ENCODE assay signal across 11 cellular contexts in the genomic region with DNA sequence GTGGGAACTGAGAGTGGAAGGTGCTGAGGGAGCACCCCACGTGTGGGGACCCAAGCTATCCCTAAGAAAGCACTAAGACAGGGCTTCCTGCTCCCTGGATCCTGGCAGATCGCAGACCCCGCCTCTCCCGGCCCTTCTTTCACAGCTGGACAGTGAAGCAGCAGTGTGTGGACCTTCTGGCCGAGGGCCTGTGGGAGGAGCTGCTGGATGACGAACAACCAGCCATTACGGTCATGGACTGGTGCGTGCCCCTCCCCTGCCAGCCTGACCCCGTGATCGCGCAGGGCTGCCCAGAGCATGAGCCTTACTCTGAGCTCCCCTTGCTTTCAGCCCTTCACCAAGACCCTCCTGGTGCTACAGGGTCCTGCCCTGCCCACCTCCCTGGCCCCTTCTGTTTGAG. TPM values are rescaled to one million over a fixed set of nuclear protein-coding genes. Genes with fewer than 3 reads are reported as not detected.
DNase-seq lines count a peak whose midpoint lies in the region; ATAC-seq and TF ChIP-seq lines count a peak whose summit lies in the region.
"Had no signal": no experiment of that assay in that cellular context is flagged by ENCODE, and none has a peak within 500 bp of the region (broad histone marks: within the 10 kb centered on the region; RNA-seq: fewer than 3 reads in every experiment).

No MANE protein-coding gene starts in this region.

- no peaks in the 10 kb centered on the region for H3K9me2 ChIP-seq in SK-N-SH

- no peak overlapping the region for H3K4me2 ChIP-seq in SK-N-SH

- H3K27me3 ChIP-seq in SK-N-SH (ENCODE audit: insufficient read depth) (peaks cover 45% of the 10 kb centered on the region), gastroesophageal sphincter (peaks cover 99% of the 10 kb centered on the region), A673 (replicated peaks; ENCODE audit: insufficient read depth, low read depth, low read length, poor library complexity) (peaks cover 56% of the 10 kb centered on the region)

- H3K36me3 ChIP-seq in SK-N-SH (replicated peaks in 1 of 2; ENCODE audit: control insufficient read depth in 1 of 2, insufficient read depth in 2 of 2, low read length in 1 of 2) (no peaks in the 10 kb centered on the region), gastroesophageal sphincter (no peaks in the 10 kb centered on the region), A673 (ENCODE audit: insufficient read depth, low read length, poor library complexity, severe bottlenecking) (no peaks in the 10 kb centered on the region)
- H3K36me3 ChIP-seq: suprapubic skin had no signal

- ATAC-seq in gastroesophageal sphincter (peak; percentile 39), GM21528 (IDR thresholded peaks at IDR 0.05; ENCODE audit: low FRiP score, unreplicated experiment) (no peak)

- no peak overlapping the region for H3K9ac ChIP-seq in SK-N-SH

- no peak overlapping the region for H3K4me3 ChIP-seq in SK-N-SH (ENCODE audit: low read depth in 2 of 2, low read length in 1 of 2)
- no peak overlapping the region for H3K4me3 ChIP-seq in gastroesophageal sphincter
- no peak overlapping the region for H3K4me3 ChIP-seq in A673 (ENCODE audit: low read depth, low read length, poor library complexity, severe bottlenecking)
- H3K4me3 ChIP-seq: suprapubic skin had no signal

- CTCF ChIA-PET in SK-N-SH (lab: Yijun Ruan, JAX) (interaction anchor here (1.0 to 5.4 kb wide), 3 partner anchors 11 to 129 kb away, joined by 3 to 26 read pairs (median 5); no protein-coding TSS in a partner anchor), A673 (lab: Charles Lee) (no interaction called here)

- no CpG with 5 or more reads among the region's 11 CpGs for WGBS in SK-N-SH (ENCODE audit: low lambda C conversion rate)
- WGBS in gastroesophageal sphincter (ENCODE audit: low coverage in 1 of 2), 2 donors = 17% methylated on average over 3 of the region's 11 CpGs; no CpG with 5 or more reads in 1 of the 2 donors

- H3K9me3 ChIP-seq in SK-N-SH (no peaks in the 10 kb centered on the region), gastroesophageal sphincter (no peaks in the 10 kb centered on the region), A673 (ENCODE audit: low read depth, low read length, poor library complexity, severe bottlenecking) (no peaks in the 10 kb centered on the region)
- H3K9me3 ChIP-seq: suprapubic skin had no signal

- no peak for TF ChIP-seq CTCF in SK-N-SH (IDR thresholded peaks at IDR 0.05)
- no peak for TF ChIP-seq CTCF in gastroesophageal sphincter (IDR thresholded peaks at IDR 0.05)
- no peak for TF ChIP-seq CTCF in A673 (conservative IDR thresholded peaks at IDR 0.05; ENCODE audit: low read depth, low read length)

- no peaks in the 10 kb centered on the region for H3F3A ChIP-seq in SK-N-SH (replicated peaks; ENCODE audit: insufficient read depth)

- no TSS peak for BruUV-seq in A673 (replicated peaks; lab: Mats Ljungman, UMichigan)

- no peak for TF ChIP-seq RAD21 in SK-N-SH (IDR thresholded peaks at IDR 0.05; ENCODE audit: low read length)

- no peak for TF ChIP-seq POLR2A in gastroesophageal sphincter (IDR thresholded peaks at IDR 0.05)

- peaks cover 0 to 6% of the 10 kb centered on the region in 2 experiments; a peak in 1 of 4 replicates for H3K4me1 ChIP-seq in SK-N-SH (ENCODE audit: control insufficient read depth in 1 of 2, insufficient read depth in 2 of 2, low read depth in 1 of 2, low read length in 1 of 2)
- peaks cover 0 to 10% (median 5%) of the 10 kb centered on the region in 3 donors for H3K4me1 ChIP-seq in gastroesophageal sphincter
- H3K4me1 ChIP-seq in A673 (ENCODE audit: insufficient read depth, low read length, poor library complexity, severe bottlenecking) = no peaks in the 10 kb centered on the region

- H3K79me2 ChIP-seq in SK-N-SH (ENCODE audit: insufficient read depth) = no peaks in the 10 kb centered on the region

- H4K20me1 ChIP-seq in SK-N-SH (ENCODE audit: insufficient read depth) = no peaks in the 10 kb centered on the region

- intact Hi-C loops in A673 (cut with micrococcal nuclease; ENCODE audit: unreplicated experiment) = no loop called here

- TF ChIP-seq EP300 in SK-N-SH (IDR thresholded peaks at IDR 0.05; ENCODE audit: borderline replicate concordance in 1 of 2, low read depth in 1 of 2, low read length in 1 of 2) (no peak), gastroesophageal sphincter (IDR thresholded peaks at IDR 0.05) (no peak)

- POLR2A ChIA-PET in SK-N-SH (lab: Yijun Ruan, JAX) (no interaction called here), A673 (lab: Charles Lee; ENCODE audit: low non-redundant PET) (no interaction called here)

- peak; percentile 65 for DNase-seq in GM03348 (ENCODE audit: low spot score)
- peak; percentile 66 for DNase-seq in SK-N-SH
- peak; percentile 52 for DNase-seq in pons (ENCODE audit: low spot score)
- DNase-seq in NCI-H187 (lab: John Stamatoyannopoulos, UW) = no peak
- no peak for DNase-seq in A673 (ENCODE audit: low spot score)
- DNase-seq in A172 (ENCODE audit: low spot score) = no peak
- DNase-seq: activated naive CD8-positive, alpha-beta T cell treated with anti-CD3 and anti-CD28 coated beads, Interleukin-2, amount 10 ng/mL, durations not matched to agents 7 days and 5 days; NCI-H2029 had no signal

- no peak overlapping the region for H3K27ac ChIP-seq in SK-N-SH (ENCODE audit: low read depth in 2 of 2, low read length in 1 of 2)
- no peak overlapping the region for H3K27ac ChIP-seq in gastroesophageal sphincter
- H3K27ac ChIP-seq in A673 (ENCODE audit: low read depth, low read length, poor library complexity, severe bottlenecking) = no peak overlapping the region
- H3K27ac ChIP-seq: suprapubic skin had no signal

- no peak overlapping the region for H2AFZ ChIP-seq in SK-N-SH (ENCODE audit: low read depth)

TF ChIP-seq in SK-N-SH, 30 proteins besides CTCF, POLR2A, EP300 and RAD21:
- TF ChIP-seq FOXM1 (IDR thresholded peaks at IDR 0.05; ENCODE audit: low read depth) = no peak

RNA-seq across cellular contexts. Expression of a gene that starts 2.3 kb away (rescaled TPM):
- 0.05 TPM in 1 of 2 replicates, not detected in the other for polyA plus RNA-seq in SK-N-SH (2012; rRNA removed)
- 0.01 TPM in 2 replicates for polyA plus RNA-seq in SK-N-SH (2012; cell fraction: cytosol; rRNA removed)
- 0.06 and 0.18 TPM in 2 replicates for polyA plus RNA-seq in SK-N-SH (2012; cell fraction: nucleus; rRNA removed)
- 10 to 100 TPM in 1 of 4 donors, 1 to 10 TPM in 1, under 1 TPM in 2; 0.13 to 13.7 (median 2.3) TPM for total RNA-seq in gastroesophageal sphincter
- total RNA-seq in A673 (2021) = not detected in 2 replicates
- total RNA-seq in A172 (2014; rRNA removed; shearing (Covaris generic)) = not detected in 2 replicates
- total RNA-seq: activated naive CD8-positive, alpha-beta T cell treated with anti-CD3 and anti-CD28 coated beads, Interleukin-2, amount 10 ng/mL, durations not matched to agents 7 days and 5 days had no signal

RNA-seq across cellular contexts. Expression of a gene that starts 5.0 kb away (rescaled TPM):
- polyA plus RNA-seq in SK-N-SH (2012; rRNA removed) = not detected in 2 replicates
- not detected in 2 replicates for polyA plus RNA-seq in SK-N-SH (2012; cell fraction: cytosol; rRNA removed)
- not detected in 2 replicates for polyA plus RNA-seq in SK-N-SH (2012; cell fraction: nucleus; rRNA removed)
- not detected for total RNA-seq in gastroesophageal sphincter
- total RNA-seq in A673 (2021) = not detected in 2 replicates
- not detected in 2 replicates for total RNA-seq in A172 (2014; rRNA removed; shearing (Covaris generic))
- total RNA-seq: activated naive CD8-positive, alpha-beta T cell treated with anti-CD3 and anti-CD28 coated beads, Interleukin-2, amount 10 ng/mL, durations not matched to agents 7 days and 5 days; suprapubic skin had no signal

RNA-seq across cellular contexts. Expression of a gene that starts 45.8 kb away (rescaled TPM):
- polyA plus RNA-seq in SK-N-SH (2012; rRNA removed) = not detected in 2 replicates
- polyA plus RNA-seq in SK-N-SH (2012; cell fraction: cytosol; rRNA removed) = not detected in 2 replicates
- polyA plus RNA-seq in SK-N-SH (2012; cell fraction: nucleus; rRNA removed) = not detected in 2 replicates
- total RNA-seq in gastroesophageal sphincter = not detected
- not detected in 2 replicates for total RNA-seq in A673 (2021)
- total RNA-seq in A172 (2014; rRNA removed; shearing (Covaris generic)) = not detected in 2 replicates
- total RNA-seq: activated naive CD8-positive, alpha-beta T cell treated with anti-CD3 and anti-CD28 coated beads, Interleukin-2, amount 10 ng/mL, durations not matched to agents 7 days and 5 days; suprapubic skin had no signal

RNA-seq across cellular contexts. Expression of a gene that starts 49.6 kb away (rescaled TPM):
- polyA plus RNA-seq in SK-N-SH (2012; rRNA removed) = not detected in 2 replicates
- not detected in 2 replicates for polyA plus RNA-seq in SK-N-SH (2012; cell fraction: cytosol; rRNA removed)
- not detected in 2 replicates for polyA plus RNA-seq in SK-N-SH (2012; cell fraction: nucleus; rRNA removed)
- not detected for total RNA-seq in gastroesophageal sphincter
- total RNA-seq in A673 (2021) = not detected in 2 replicates
- not detected in 2 replicates for total RNA-seq in A172 (2014; rRNA removed; shearing (Covaris generic))
- total RNA-seq: activated naive CD8-positive, alpha-beta T cell treated with anti-CD3 and anti-CD28 coated beads, Interleukin-2, amount 10 ng/mL, durations not matched to agents 7 days and 5 days; suprapubic skin had no signal

Comparison
In these comparisons a context has a peak if more than half of its experiments do, and no peak if none do; other contexts are left out.
1. DNase-seq: peak in GM03348 (single experiment), SK-N-SH (single experiment) and pons (single experiment); none in NCI-H187 (0 of 2), A673 (single experiment) and A172 (single experiment).